Comparison of ENCODE assay signal across 20 cellular contexts in genomic region chr18:1412660-1413659, GRCh38.
DNase-seq lines count a peak whose midpoint lies in the region; ATAC-seq and TF ChIP-seq lines count a peak whose summit lies in the region.
"Had no signal": no experiment of that assay in that cellular context is flagged by ENCODE, and none has a peak within 500 bp of the region (broad histone marks: within the 10 kb centered on the region; RNA-seq: fewer than 3 reads in every experiment).

No MANE protein-coding gene starts in this region.

- no peaks in the 10 kb centered on the region for H3K79me1 ChIP-seq in mesendoderm (ENCODE audit: low read length)

- no peaks in the 10 kb centered on the region for H3K79me2 ChIP-seq in PC-3 (ENCODE audit: low read length)
- H3K79me2 ChIP-seq in mesendoderm (ENCODE audit: control insufficient read depth, insufficient read depth, low read length), result no peaks in the 10 kb centered on the region

- ATAC-seq in PC-3, result peak; percentile 96
- ATAC-seq: Right ventricle myocardium inferior had no signal

- H3K27ac ChIP-seq in PC-3 (ENCODE audit: low read length) (peak overlapping the region; percentile 71), mesendoderm (ENCODE audit: low read depth, low read length) (no peak overlapping the region)
- H3K27ac ChIP-seq: SK-N-MC had no signal

- TF ChIP-seq CTCF in PC-3 (conservative IDR thresholded peaks at IDR 0.05; ENCODE audit: low read depth, low read length), result no peak
- TF ChIP-seq CTCF in epithelial cell of esophagus (IDR thresholded peaks at IDR 0.05; ENCODE audit: insufficient read depth, low read depth, low read length, missing control alignments), result no peak

- H2BK15ac ChIP-seq in mesendoderm (replicated peaks; ENCODE audit: low read depth), result no peak overlapping the region

- H3K27me3 ChIP-seq in PC-3 (ENCODE audit: low read length) (no peaks in the 10 kb centered on the region), mesendoderm (ENCODE audit: insufficient read depth, low read length, poor library complexity) (no peaks in the 10 kb centered on the region)
- H3K27me3 ChIP-seq: BE2C had no signal

- POLR2A ChIA-PET in PC-3 (lab: Charles Lee; ENCODE audit: unreplicated experiment), result interaction anchor here (0.6 kb wide), 1 partner anchor 20 kb away, joined by 6 read pairs; no protein-coding TSS in a partner anchor

- intact Hi-C loops in PC-3 (cut with micrococcal nuclease), result loop anchor here (2.0 to 10.0 kb wide), 2 partner anchors 18 to 508 kb away; partner anchors contain the start of gene ADCYAP1

- H3K4me1 ChIP-seq in PC-3 (ENCODE audit: insufficient read depth, low read length) (peaks cover 22% of the 10 kb centered on the region), mesendoderm (ENCODE audit: control insufficient read depth, low read depth, low read length) (no peaks in the 10 kb centered on the region)
- H3K4me1 ChIP-seq: Caco-2 had no signal

- H3K9ac ChIP-seq in PC-3 (ENCODE audit: low read length), result peak overlapping the region; percentile 19; the same call in 1 of the 2 replicates
- H3K9ac ChIP-seq in mesendoderm (ENCODE audit: low read length), result no peak overlapping the region

- CTCF ChIA-PET in PC-3 (lab: Charles Lee), result no interaction called here

- H4K20me1 ChIP-seq in PC-3 (ENCODE audit: low read length), result no peaks in the 10 kb centered on the region

- no CpG with 5 or more reads among the region's 7 CpGs for WGBS in mesendoderm (ENCODE audit: extremely low coverage, insufficient coverage, low lambda C conversion rate)

- no TSS peak for BruUV-seq in PC-3 (replicated peaks; lab: Mats Ljungman, UMichigan)

- DNase-seq in A172 (ENCODE audit: low spot score) (peak; percentile 78), HS-5 (ENCODE audit: low read depth) (peak; percentile 13), PC-3 (peak; percentile 76), epithelial cell of esophagus (ENCODE audit: low read depth) (peak; percentile 0), NCI-H146 treated with DMSO at 0.1 percent for 48 hours (lab: John Stamatoyannopoulos, UW; ENCODE audit: unreplicated experiment) (no peak), mesendoderm (no peak), NCI-H1930 (lab: John Stamatoyannopoulos, UW) (no peak), glomerular visceral epithelial cell (ENCODE audit: extremely low spot score) (no peak)
- DNase-seq: 8988T; BE2C; Caco-2; CD4-positive, CD25-positive, alpha-beta regulatory T cell; DMS79; Karpas-422; NCI-H1092 treated with DMSO at 0.1 percent for 48 hours; NCI-H187; NCI-H2227 treated with DMSO at 0.1 percent for 48 hours; NCI-H524 treated with DMSO at 0.1 percent for 48 hours had no signal

- no peaks in the 10 kb centered on the region for H3K9me3 ChIP-seq in PC-3 (ENCODE audit: low read length)
- H3K9me3 ChIP-seq: BE2C, Caco-2 had no signal

- no peaks in the 10 kb centered on the region for H3F3A ChIP-seq in PC-3 (ENCODE audit: low read length, unreplicated experiment)

- peak overlapping the region; percentile 50 for H3K4me2 ChIP-seq in PC-3 (ENCODE audit: low read length)
- H3K4me2 ChIP-seq in mesendoderm (ENCODE audit: low read length), result no peak overlapping the region

- H3K4me3 ChIP-seq in PC-3 (ENCODE audit: low read length) (no peak overlapping the region), epithelial cell of esophagus (ENCODE audit: low read length) (no peak overlapping the region), mesendoderm (ENCODE audit: low read length) (no peak overlapping the region)
- H3K4me3 ChIP-seq: SK-N-MC had no signal

- H2BK120ac ChIP-seq in mesendoderm (ENCODE audit: low read depth, low read length), result no peak overlapping the region

- no peak overlapping the region for H2AK5ac ChIP-seq in mesendoderm (ENCODE audit: low read length)

- no peak overlapping the region for H4K5ac ChIP-seq in mesendoderm (ENCODE audit: low read length)

- H3K23ac ChIP-seq in mesendoderm (ENCODE audit: low read length), result no peak overlapping the region

- H2AFZ ChIP-seq in PC-3 (ENCODE audit: low read length), result peak overlapping the region; percentile 16; the same call in 1 of the 2 replicates

- no peak overlapping the region for H3K4ac ChIP-seq in mesendoderm (ENCODE audit: low read depth, low read length)

- no peak overlapping the region for H3K56ac ChIP-seq in mesendoderm (ENCODE audit: low read length)

- H2BK5ac ChIP-seq in mesendoderm (ENCODE audit: low read length), result no peak overlapping the region

- H3K36me3 ChIP-seq in PC-3 (ENCODE audit: low read depth, low read length), result no peaks in the 10 kb centered on the region
- H3K36me3 ChIP-seq in mesendoderm (ENCODE audit: control insufficient read depth, insufficient read depth, low read length), result no peaks in the 10 kb centered on the region
- H3K36me3 ChIP-seq: BE2C had no signal

- no peaks in the 10 kb centered on the region for H3K9me2 ChIP-seq in PC-3 (replicated peaks; ENCODE audit: low read length)

- H3K18ac ChIP-seq in mesendoderm (ENCODE audit: low read length), result no peak overlapping the region

- H4K8ac ChIP-seq in mesendoderm (ENCODE audit: low read depth, low read length), result no peak overlapping the region

Comparison
In these comparisons a context has a peak if more than half of its experiments do, and no peak if none do; other contexts are left out.
1. DNase-seq: peak in A172 (single experiment), HS-5 (single experiment), PC-3 (single experiment) and epithelial cell of esophagus (single experiment); none in NCI-H146 treated with DMSO at 0.1 percent for 48 hours (single experiment), mesendoderm (single experiment), NCI-H1930 (0 of 2) and glomerular visceral epithelial cell (single experiment).